1 cellular context compared by ENCODE assay signal in genomic region chr1:10387611-10388386, GRCh38.
TF ChIP-seq lines count a peak whose summit lies in the region.

No MANE protein-coding gene starts in this region.

TF ChIP-seq in K562, 482 proteins besides CTCF, POLR2A, EP300 and RAD21 (continued from another document and continues in another):
- TF ChIP-seq ZBTB17 (CRISPR knock-in tag; IDR thresholded peaks at IDR 0.05) (peak; percentile 99), RBM34 (IDR thresholded peaks at IDR 0.05; ENCODE audit: borderline replicate concordance, insufficient read depth, low read length) (no peak), ATF1 (CRISPR knock-in tag; IDR thresholded peaks at IDR 0.05) (no peak), ATF1 (tag; IDR thresholded peaks at IDR 0.05) (no peak), ZNF133 (CRISPR knock-in tag; IDR thresholded peaks at IDR 0.05) (no peak), MAFF (IDR thresholded peaks at IDR 0.05; ENCODE audit: low read length) (peak; percentile 94), MAFG (tag; conservative IDR thresholded peaks at IDR 0.05) (peak; percentile 98), CEBPG (CRISPR knock-in tag; IDR thresholded peaks at IDR 0.05) (no peak), CEBPG (tag; conservative IDR thresholded peaks at IDR 0.05 in 1 of 2, IDR thresholded peaks at IDR 0.05 in 1 of 2) (peak; percentile 49 to 62; a peak in 2 of 4 replicates), ZBTB33 (CRISPR knock-in tag; IDR thresholded peaks at IDR 0.05) (peak; percentile 80), MIER1 (IDR thresholded peaks at IDR 0.05; ENCODE audit: low read depth) (no peak), ZBTB43 (CRISPR knock-in tag; IDR thresholded peaks at IDR 0.05) (no peak), DPF2 (IDR thresholded peaks at IDR 0.05) (peak; percentile 52; the same call in 1 of the 2 replicates), LEF1 (IDR thresholded peaks at IDR 0.05) (peak; percentile 15; the same call in 1 of the 2 replicates), PHF21A (IDR thresholded peaks at IDR 0.05; ENCODE audit: borderline replicate concordance, low read depth) (peak; percentile 87; the same call in 1 of the 2 replicates), TRIM28 (IDR thresholded peaks at IDR 0.05) (no peak), ZNF766 (CRISPR knock-in tag; conservative IDR thresholded peaks at IDR 0.05) (peak; percentile 56; the same call in 1 of the 2 replicates), ZEB2 (IDR thresholded peaks at IDR 0.05) (peak; percentile 30; the same call in 1 of the 2 replicates), HNRNPLL (IDR thresholded peaks at IDR 0.05; ENCODE audit: low read depth, low read length, poor library complexity, severe bottlenecking) (no peak), ZNF316 (IDR thresholded peaks at IDR 0.05) (peak; percentile 99), NFE2 (IDR thresholded peaks at IDR 0.05; ENCODE audit: low read depth) (peak; percentile 96), HMBOX1 (IDR thresholded peaks at IDR 0.05) (no peak), SMAD2 (IDR thresholded peaks at IDR 0.05; ENCODE audit: low read depth, low read length) (no peak), AFF4 (CRISPR knock-in tag; IDR thresholded peaks at IDR 0.05) (no peak), CEBPB (tag; IDR thresholded peaks at IDR 0.05) (peak; percentile 75), TOE1 (IDR thresholded peaks at IDR 0.05; ENCODE audit: borderline replicate concordance) (peak; percentile 44; the same call in 1 of the 2 replicates), TOE1 (CRISPR knock-in tag; IDR thresholded peaks at IDR 0.05; ENCODE audit: borderline replicate concordance, low read depth) (no peak), FOXM1 (IDR thresholded peaks at IDR 0.05; ENCODE audit: low read depth) (peak; percentile 44; the same call in 1 of the 2 replicates), FOXM1 (CRISPR knock-in tag; IDR thresholded peaks at IDR 0.05; ENCODE audit: low read depth) (no peak), E2F1 (CRISPR knock-in tag; IDR thresholded peaks at IDR 0.05) (no peak), HDAC2 (IDR thresholded peaks at IDR 0.05) (peak; percentile 84; the same call in 1 of the 2 replicates), E2F8 (IDR thresholded peaks at IDR 0.05; ENCODE audit: low read depth, partially characterized antibody) (peak; percentile 27), EP400 (IDR thresholded peaks at IDR 0.05) (peak; percentile 49), HCFC1 (IDR thresholded peaks at IDR 0.05; ENCODE audit: low read depth, low read length) (peak; percentile 9; the same call in 1 of the 2 replicates), CTBP1 (IDR thresholded peaks at IDR 0.05; ENCODE audit: borderline replicate concordance) (peak; percentile 76), NRF1 (conservative IDR thresholded peaks at IDR 0.05 in 1 of 2, IDR thresholded peaks at IDR 0.05 in 1 of 2) (peak; percentile 22 to 39; a peak in 1 of 4 replicates), MLLT1 (IDR thresholded peaks at IDR 0.05) (peak in 1 of 2 experiments; percentile 99; a peak in 2 of 4 replicates), L3MBTL2 (IDR thresholded peaks at IDR 0.05) (peak; percentile 55), MNT (conservative IDR thresholded peaks at IDR 0.05) (peak in 1 of 2 experiments; percentile 47; a peak in 2 of 4 replicates), CREM (IDR thresholded peaks at IDR 0.05; ENCODE audit: low read depth) (no peak), JUND (IDR thresholded peaks at IDR 0.05; ENCODE audit: borderline replicate concordance, low read depth, low read length) (0 out of 2 replicates have a peak, but pooled peaks have one; percentile 11), JUND (tag; IDR thresholded peaks at IDR 0.05; ENCODE audit: borderline replicate concordance, low read depth, low read length) (no peak; the same call in 1 of the 3 replicates), RCOR1 (IDR thresholded peaks at IDR 0.05; ENCODE audit: borderline replicate concordance in 1 of 2, low read depth in 2 of 2, low read length in 2 of 2) (peak; percentile 51 to 96; a peak in 3 of 4 replicates), ELF1 (tag; IDR thresholded peaks at IDR 0.05) (peak; percentile 50), SPI1 (IDR thresholded peaks at IDR 0.05; ENCODE audit: borderline replicate concordance, low read depth, low read length) (peak; percentile 65; the same call in 1 of the 2 replicates), C11orf30 (IDR thresholded peaks at IDR 0.05; ENCODE audit: low read depth) (peak; percentile 98), CBX8 (IDR thresholded peaks at IDR 0.05; ENCODE audit: borderline replicate concordance, extremely low read depth, low read depth, low read length, poor library complexity, severe bottlenecking) (no peak), ZNF57 (CRISPR knock-in tag; IDR thresholded peaks at IDR 0.05) (no peak), HDAC1 (IDR thresholded peaks at IDR 0.05) (peak in 1 of 2 experiments; percentile 48; a peak in 1 of 4 replicates), POLR2G (IDR thresholded peaks at IDR 0.05; ENCODE audit: low read depth, low read length) (no peak), CBFA2T2 (conservative IDR thresholded peaks at IDR 0.05) (no peak)
